ENCODE assay signal across 8 cellular contexts in genomic region chr17:8375738-8376259, GRCh38. TPM values are rescaled to one million over a fixed set of nuclear protein-coding genes. Genes with fewer than 3 reads are reported as not detected.
DNase-seq lines count a peak whose midpoint lies in the region; ATAC-seq, FAIRE-seq and TF ChIP-seq lines count a peak whose summit lies in the region.

No MANE protein-coding gene starts in this region.

- no peaks in the 10 kb centered on the region for H3K27me3 ChIP-seq in KMS-11 (ENCODE audit: insufficient read depth, low read depth)
- H3K27me3 ChIP-seq in GM12878 (replicated peaks in 1 of 2; ENCODE audit: control insufficient read depth in 2 of 2, insufficient read depth in 2 of 2, low read length in 1 of 2): no peaks in the 10 kb centered on the region

- no peaks in the 10 kb centered on the region; the same call in 2 of the 3 replicates for H3K9me3 ChIP-seq in GM12878 (replicated peaks; ENCODE audit: control insufficient read depth, insufficient read depth, low read length)

- DNase-seq in DMS114 treated with DMSO at 0.1 percent for 48 hours (lab: John Stamatoyannopoulos, UW; ENCODE audit: unreplicated experiment) (peak; percentile 26), GM12878 (ENCODE audit: low read depth, low spot score) (no peak), inferior parietal cortex (ENCODE audit: extremely low spot score) (peak; percentile 52), RCC 7860 (ENCODE audit: low spot score) (no peak)
- no peak for DNase-seq in stimulated activated effector memory CD8-positive, alpha-beta T cell treated with anti-CD3 and anti-CD28 coated beads, Interleukin-12 subunit alpha, Interleukin-12 subunit beta, amount 100 ng/mL, for 72 hours (ENCODE audit: low spot score in 2 of 2)
- no peak for DNase-seq in stimulated activated CD4-positive, alpha-beta T cell treated with anti-CD3 and anti-CD28 coated beads, Interleukin-4, amount 100 ng/mL, for 4 hours

- WGBS in GM12878 (ENCODE audit: insufficient coverage, insufficient replicate concordance, low lambda C conversion rate, missing lambda C conversion rate): 67% methylated on average over 17 of the region's 18 CpGs

- TF ChIP-seq RAD21 in GM12878 (IDR thresholded peaks at IDR 0.05; ENCODE audit: insufficient read depth, low read depth, low read length): no peak

- no peak overlapping the region for H3K27ac ChIP-seq in KMS-11
- peak overlapping the region; percentile 72 for H3K27ac ChIP-seq in GM12878 (ENCODE audit: control insufficient read depth, insufficient read depth)

- ATAC-seq in GM12878 (peak; percentile 4; the same call in 2 of the 3 replicates), GM21423 (IDR thresholded peaks at IDR 0.05; ENCODE audit: unreplicated experiment) (no peak)
- no peak for ATAC-seq in stimulated activated effector memory CD8-positive, alpha-beta T cell treated with anti-CD3 and anti-CD28 coated beads, Interleukin-12 subunit alpha, Interleukin-12 subunit beta, amount 100 ng/mL, for 72 hours

- no peaks in the 10 kb centered on the region for H3K36me3 ChIP-seq in KMS-11 (ENCODE audit: insufficient read depth)
- peaks cover 9 to 30% of the 10 kb centered on the region in 2 experiments for H3K36me3 ChIP-seq in GM12878 (ENCODE audit: control insufficient read depth in 2 of 2, insufficient read depth in 2 of 2, low read length in 1 of 2)

- TF ChIP-seq POLR2A in GM12878 (IDR thresholded peaks at IDR 0.05; ENCODE audit: low read depth, low read length): no peak

- H3K4me2 ChIP-seq in KMS-11: peak overlapping the region; percentile 17; the same call in 1 of the 2 replicates
- H3K4me2 ChIP-seq in GM12878 (ENCODE audit: control insufficient read depth, insufficient read depth): peak overlapping the region; percentile 84

- H3K4me1 ChIP-seq in KMS-11 (ENCODE audit: low read depth, poor library complexity, severe bottlenecking) (peaks cover 4% of the 10 kb centered on the region), GM12878 (ENCODE audit: control insufficient read depth, insufficient read depth, low read length) (peaks cover 3% of the 10 kb centered on the region)

- H3K4me3 Mint-ChIP-seq in stimulated activated effector memory CD8-positive, alpha-beta T cell treated with anti-CD3 and anti-CD28 coated beads, Interleukin-12 subunit alpha, Interleukin-12 subunit beta, amount 100 ng/mL, for 72 hours: peak overlapping the region; percentile 75

- in situ Hi-C loops in GM12878 (cut with MboI): no loop called here

- H3K79me2 ChIP-seq in KMS-11 (ENCODE audit: insufficient read depth, low read depth): 0 out of 2 replicates have a peak, but pooled peaks cover 8% of the 10 kb centered on the region
- H3K79me2 ChIP-seq in GM12878 (ENCODE audit: control insufficient read depth, insufficient read depth, low read length): peaks cover 25% of the 10 kb centered on the region

- no peak for TF ChIP-seq EP300 in GM12878 (IDR thresholded peaks at IDR 0.05; ENCODE audit: borderline replicate concordance in 1 of 2, control insufficient read depth in 1 of 2, low read depth in 2 of 2, low read length in 2 of 2)

- peaks cover 59% of the 10 kb centered on the region for H3K36me3 Mint-ChIP-seq in stimulated activated effector memory CD8-positive, alpha-beta T cell treated with anti-CD3 and anti-CD28 coated beads, Interleukin-12 subunit alpha, Interleukin-12 subunit beta, amount 100 ng/mL, for 72 hours

- H3K4me3 ChIP-seq in KMS-11 (IDR thresholded peaks at IDR 0.05; ENCODE audit: insufficient read depth, low read depth, low read length) (no peak overlapping the region), GM12878 (peak overlapping the region; percentile 88)

- intact Hi-C loops in GM12878 (cut with micrococcal nuclease; ENCODE audit: unreplicated experiment): no loop called here

- H3K9ac ChIP-seq in KMS-11 (no peak overlapping the region), GM12878 (ENCODE audit: control insufficient read depth, insufficient read depth, low read length) (peak overlapping the region; percentile 85)

- H3K4me1 Mint-ChIP-seq in stimulated activated effector memory CD8-positive, alpha-beta T cell treated with anti-CD3 and anti-CD28 coated beads, Interleukin-12 subunit alpha, Interleukin-12 subunit beta, amount 100 ng/mL, for 72 hours: peaks cover 48% of the 10 kb centered on the region

- H3K9me3 Mint-ChIP-seq in stimulated activated effector memory CD8-positive, alpha-beta T cell treated with anti-CD3 and anti-CD28 coated beads, Interleukin-12 subunit alpha, Interleukin-12 subunit beta, amount 100 ng/mL, for 72 hours: no peaks in the 10 kb centered on the region

- no peaks in the 10 kb centered on the region for H4K20me1 ChIP-seq in KMS-11 (ENCODE audit: insufficient read depth)
- H4K20me1 ChIP-seq in GM12878 (ENCODE audit: control insufficient read depth, insufficient read depth): peaks cover 4% of the 10 kb centered on the region

- TF ChIP-seq CTCF in KMS-11 (conservative IDR thresholded peaks at IDR 0.05; ENCODE audit: low read depth, low read length): no peak
- TF ChIP-seq CTCF in GM12878 (IDR thresholded peaks at IDR 0.05 in 2 of 3, conservative IDR thresholded peaks at IDR 0.05 in 1 of 3; ENCODE audit: control insufficient read depth in 2 of 3, extremely low read depth in 1 of 3, insufficient read depth in 1 of 3, low read depth in 3 of 3, low read length in 3 of 3): no peak

- H3K27ac Mint-ChIP-seq in stimulated activated effector memory CD8-positive, alpha-beta T cell treated with anti-CD3 and anti-CD28 coated beads, Interleukin-12 subunit alpha, Interleukin-12 subunit beta, amount 100 ng/mL, for 72 hours: peak overlapping the region; percentile 51

- RAD21 ChIA-PET in GM12878 (lab: Charles Lee; ENCODE audit: unreplicated experiment): interaction anchor here (1.0 to 1.3 kb wide), 2 partner anchors 12 to 80 kb away, joined by 4 read pairs; partner anchors contain the start of gene SLC25A35

- SMC1A ChIA-PET in GM12878 (lab: Charles Lee; ENCODE audit: uncharacterized antibody, unreplicated experiment): interaction anchor here (1.6 kb wide), 1 partner anchor 126 kb away, joined by 4 read pairs; no protein-coding TSS in a partner anchor

- no peak overlapping the region for H2AFZ ChIP-seq in KMS-11 (ENCODE audit: low read depth)
- peak overlapping the region; percentile 53 for H2AFZ ChIP-seq in GM12878 (ENCODE audit: control insufficient read depth, low read depth, low read length)

- FAIRE-seq in GM12878 (lab: Jason Lieb, UNC) (no peak), RCC 7860 (lab: Jason Lieb, UNC) (no peak)

- BruUV-seq in GM12878 (replicated peaks; lab: Mats Ljungman, UMichigan): no TSS peak

- CTCF ChIA-PET in GM12878 (lab: Yijun Ruan, JAX): interaction anchor here (0.6 to 2.0 kb wide), 12 partner anchors 12 to 622 kb away, joined by 3 to 10 read pairs (median 4); partner anchors contain the start of gene NDEL1

- POLR2A ChIA-PET in GM12878 (lab: Charles Lee): interaction anchor here (0.6 to 2.0 kb wide), 5 partner anchors 9 to 1360 kb away, joined by 3 to 7 read pairs (median 5); partner anchors contain the start of gene SLC25A35

RNA-seq across cellular contexts. Expression of gene RPL26, which starts 7.2 kb away (rescaled TPM):
- 734 and 744 TPM in 2 replicates for total RNA-seq in GM12878 (2013; cell fraction: nucleolus; rRNA removed)
- total RNA-seq in GM12878 (2014; rRNA removed) (3,483 and 4,154 TPM in 2 replicates), GM12878 (2014; rRNA removed; fragmentation: Illumina TruSeq; extraction: Trizol) (6,423 and 6,771 TPM in 2 replicates), GM12878 (2021) (3,090 and 3,251 TPM in 2 replicates)
- polyA plus RNA-seq in GM12878 (2011; ENCODE audit: low read depth): 29,600 TPM
- polyA plus RNA-seq in GM12878 (2011; rRNA removed) (6,707 and 9,146 TPM in 2 replicates), GM12878 (2014; fragmentation: Illumina TruSeq; extraction: Trizol) (9,244 and 13,720 TPM in 2 replicates), GM12878 (2014; fragmentation: Nextera tagmentation; extraction: Ambion mirVana) (1,000 to 10,000 TPM; 3,591 to 5,060 TPM), GM12878 (2014; rRNA removed) (5,547 and 6,933 TPM in 2 replicates), GM12878 (2016; fragmentation: Nextera tagmentation; extraction: Ambion mirVana) (1,000 to 10,000 TPM; 1,451 to 1,481 TPM)
- 3,563 and 4,017 TPM in 2 replicates for polyA plus RNA-seq in GM12878 (2011; cell fraction: cytosol; rRNA removed)
- 1,482 and 1,865 TPM in 2 replicates for polyA plus RNA-seq in GM12878 (2011; cell fraction: nucleus; rRNA removed)
- polyA plus RNA-seq in GM12878 (2012): 7,747 and 8,546 TPM in 2 replicates
- 1,892 and 3,308 TPM in 2 replicates for polyA minus RNA-seq in GM12878 (2011; rRNA and poly(A)+ RNA removed)
- 414 and 466 TPM in 2 replicates for polyA minus RNA-seq in GM12878 (2011; cell fraction: cytosol; rRNA and poly(A)+ RNA removed)
- polyA minus RNA-seq in GM12878 (2011; cell fraction: nucleus; rRNA and poly(A)+ RNA removed): 144 and 173 TPM in 2 replicates

RNA-seq across cellular contexts. Expression of gene RNF222, which starts 21.8 kb away (rescaled TPM):
- total RNA-seq in GM12878 (2013; cell fraction: nucleolus; rRNA removed): not detected in 2 replicates
- total RNA-seq in GM12878 (2014; rRNA removed) (not detected in 2 replicates), GM12878 (2014; rRNA removed; fragmentation: Illumina TruSeq; extraction: Trizol) (not detected in 2 replicates), GM12878 (2021) (not detected in 2 replicates)
- not detected for polyA plus RNA-seq in GM12878 (2011; ENCODE audit: low read depth)
- polyA plus RNA-seq in GM12878 (2011; rRNA removed) (not detected in 2 replicates), GM12878 (2014; fragmentation: Illumina TruSeq; extraction: Trizol) (not detected in 2 replicates), GM12878 (2014; fragmentation: Nextera tagmentation; extraction: Ambion mirVana) (not detected), GM12878 (2014; rRNA removed) (0.06 TPM in 1 of 2 replicates, not detected in the other), GM12878 (2016; fragmentation: Nextera tagmentation; extraction: Ambion mirVana) (not detected)
- polyA plus RNA-seq in GM12878 (2011; cell fraction: cytosol; rRNA removed): not detected in 2 replicates
- not detected in 2 replicates for polyA plus RNA-seq in GM12878 (2011; cell fraction: nucleus; rRNA removed)
- polyA plus RNA-seq in GM12878 (2012): 0.04 TPM in 1 of 2 replicates, not detected in the other
- not detected in 2 replicates for polyA minus RNA-seq in GM12878 (2011; rRNA and poly(A)+ RNA removed)
- polyA minus RNA-seq in GM12878 (2011; cell fraction: cytosol; rRNA and poly(A)+ RNA removed): not detected in 2 replicates
- not detected in 2 replicates for polyA minus RNA-seq in GM12878 (2011; cell fraction: nucleus; rRNA and poly(A)+ RNA removed)

RNA-seq across cellular contexts. Expression of gene ODF4, which starts 36.2 kb away (rescaled TPM):
- total RNA-seq in GM12878 (2013; cell fraction: nucleolus; rRNA removed): not detected in 2 replicates
- total RNA-seq in GM12878 (2014; rRNA removed): not detected in 2 replicates
- not detected in 2 replicates for total RNA-seq in GM12878 (2014; rRNA removed; fragmentation: Illumina TruSeq; extraction: Trizol)
- total RNA-seq in GM12878 (2021): not detected in 2 replicates
- not detected for polyA plus RNA-seq in GM12878 (2011; ENCODE audit: low read depth)
- polyA plus RNA-seq in GM12878 (2011; rRNA removed): not detected in 2 replicates
- polyA plus RNA-seq in GM12878 (2011; cell fraction: cytosol; rRNA removed): not detected in 2 replicates
- polyA plus RNA-seq in GM12878 (2011; cell fraction: nucleus; rRNA removed): not detected in 2 replicates
- polyA plus RNA-seq in GM12878 (2012): not detected in 2 replicates
- not detected in 2 replicates for polyA plus RNA-seq in GM12878 (2014; fragmentation: Illumina TruSeq; extraction: Trizol)
- not detected for polyA plus RNA-seq in GM12878 (2014; fragmentation: Nextera tagmentation; extraction: Ambion mirVana)
- not detected in 2 replicates for polyA plus RNA-seq in GM12878 (2014; rRNA removed)
- polyA plus RNA-seq in GM12878 (2016; fragmentation: Nextera tagmentation; extraction: Ambion mirVana): not detected
- not detected in 2 replicates for polyA minus RNA-seq in GM12878 (2011; rRNA and poly(A)+ RNA removed)
- not detected in 2 replicates for polyA minus RNA-seq in GM12878 (2011; cell fraction: cytosol; rRNA and poly(A)+ RNA removed)
- polyA minus RNA-seq in GM12878 (2011; cell fraction: nucleus; rRNA and poly(A)+ RNA removed): not detected in 2 replicates

RNA-seq across cellular contexts. Expression of gene NDEL1, which starts 59.9 kb away (rescaled TPM):
- total RNA-seq in GM12878 (2013; cell fraction: nucleolus; rRNA removed): 133 and 147 TPM in 2 replicates
- total RNA-seq in GM12878 (2014; rRNA removed): 24.8 and 24.9 TPM in 2 replicates
- total RNA-seq in GM12878 (2014; rRNA removed; fragmentation: Illumina TruSeq; extraction: Trizol): 26.4 and 31.9 TPM in 2 replicates
- total RNA-seq in GM12878 (2021): 32.1 and 36.9 TPM in 2 replicates
- polyA plus RNA-seq in GM12878 (2011; ENCODE audit: low read depth): 18.3 TPM
- polyA plus RNA-seq in GM12878 (2011; rRNA removed): 41.5 and 60.1 TPM in 2 replicates
- 35.6 and 41.7 TPM in 2 replicates for polyA plus RNA-seq in GM12878 (2011; cell fraction: cytosol; rRNA removed)
- 50.2 and 53.2 TPM in 2 replicates for polyA plus RNA-seq in GM12878 (2011; cell fraction: nucleus; rRNA removed)
- polyA plus RNA-seq in GM12878 (2012): 25.3 and 28.5 TPM in 2 replicates
- polyA plus RNA-seq in GM12878 (2014; fragmentation: Illumina TruSeq; extraction: Trizol): 30.5 and 40.3 TPM in 2 replicates
- 1 to 10 TPM in 1 of 2 experiments, under 1 TPM in 1; 0.72 to 1.9 TPM for polyA plus RNA-seq in GM12878 (2014; fragmentation: Nextera tagmentation; extraction: Ambion mirVana)
- 27.0 and 33.0 TPM in 2 replicates for polyA plus RNA-seq in GM12878 (2014; rRNA removed)
- polyA plus RNA-seq in GM12878 (2016; fragmentation: Nextera tagmentation; extraction: Ambion mirVana): 10 to 100 TPM; 29.1 to 29.4 TPM
- polyA minus RNA-seq in GM12878 (2011; rRNA and poly(A)+ RNA removed): 38.0 and 43.8 TPM in 2 replicates
- polyA minus RNA-seq in GM12878 (2011; cell fraction: cytosol; rRNA and poly(A)+ RNA removed): 11.9 and 20.2 TPM in 2 replicates
- 35.8 and 62.6 TPM in 2 replicates for polyA minus RNA-seq in GM12878 (2011; cell fraction: nucleus; rRNA and poly(A)+ RNA removed)

Comparison
In these comparisons a context has a peak if more than half of its experiments do, and no peak if none do; other contexts are left out.
1. DNase-seq: peak in DMS114 treated with DMSO at 0.1 percent for 48 hours (single experiment) and inferior parietal cortex (single experiment); none in GM12878 (single experiment), stimulated activated effector memory CD8-positive, alpha-beta T cell treated with anti-CD3 and anti-CD28 coated beads, Interleukin-12 subunit alpha, Interleukin-12 subunit beta, amount 100 ng/mL, for 72 hours (0 of 2), stimulated activated CD4-positive, alpha-beta T cell treated with anti-CD3 and anti-CD28 coated beads, Interleukin-4, amount 100 ng/mL, for 4 hours (0 of 2) and RCC 7860 (single experiment).